In genomic region chrX:130280901-130281300, GRCh38 we compare ENCODE assay signal across 22 cellular contexts.
"Had no signal": no experiment of that assay in that cellular context is flagged by ENCODE, and none has a peak within 500 bp of the region (broad histone marks: within the 10 kb centered on the region; RNA-seq: fewer than 3 reads in every experiment).

No MANE protein-coding gene starts in this region.

- H3K9me3 ChIP-seq: gastroesophageal sphincter, heart right ventricle, left ventricle myocardium inferior, ovary, psoas muscle, suprapubic skin, vagina had no signal

- H3K27ac ChIP-seq: gastroesophageal sphincter, heart right ventricle, left ventricle myocardium inferior, ovary, psoas muscle, skin epidermis, suprapubic skin, vagina had no signal

- H3K36me3 ChIP-seq: gastroesophageal sphincter, heart right ventricle, left ventricle myocardium inferior, ovary, suprapubic skin, vagina had no signal

- ATAC-seq: esophagus mucosa, gastroesophageal sphincter, heart right ventricle, psoas muscle, right cardiac atrium had no signal

- H3K4me1 Mint-ChIP-seq: immature natural killer cell had no signal

- DNase-seq: activated CD4-positive, CD25-positive, alpha-beta regulatory T cell treated with anti-CD3 and anti-CD28 coated beads, Interleukin-2, amount 50 U/mL, for 72 hours; activated CD8-positive, alpha-beta memory T cell treated with anti-CD3 and anti-CD28 coated beads for 24 hours; activated CD8-positive, alpha-beta memory T cell treated with anti-CD3 and anti-CD28 coated beads, Interleukin-2, amount 50 U/mL, for 48 hours; activated gamma-delta T cell treated with Interleukin-2 at 50 U/mL for 16 hours; effector CD4-positive, alpha-beta T cell; heart right ventricle; immature natural killer cell; kidney glomerular epithelial cell; left ventricle myocardium inferior; mammary epithelial cell; ovary; psoas muscle; right cardiac atrium; trophoblast cell had no signal

- H3K27ac Mint-ChIP-seq: activated naive CD8-positive, alpha-beta T cell; immature natural killer cell; stimulated activated naive CD8-positive, alpha-beta T cell treated with anti-CD3 and anti-CD28 coated beads, Interleukin-15, Interleukin-2, amounts not matched to agents 100 ng/mL and 50 ng/mL, for 24 hours; T-helper 1 cell treated with Interleukin-12 subunit alpha and Interleukin-12 subunit beta and Interleukin-4 antibody, amounts not matched to agents 30 μg/mL and 1 μg/mL, for 36 hours had no signal

- H3K36me3 Mint-ChIP-seq: activated naive CD8-positive, alpha-beta T cell; immature natural killer cell had no signal

- H3K4me1 ChIP-seq: gastroesophageal sphincter, heart right ventricle, left ventricle myocardium inferior, psoas muscle, suprapubic skin, vagina had no signal

- H3K9me3 Mint-ChIP-seq: immature natural killer cell; stimulated activated naive CD8-positive, alpha-beta T cell treated with anti-CD3 and anti-CD28 coated beads, Interleukin-15, Interleukin-2, amounts not matched to agents 100 ng/mL and 50 ng/mL, for 24 hours; T-helper 1 cell treated with Interleukin-12 subunit alpha and Interleukin-12 subunit beta and Interleukin-4 antibody, amounts not matched to agents 30 μg/mL and 1 μg/mL, for 36 hours had no signal

- H3K27me3 Mint-ChIP-seq: activated naive CD8-positive, alpha-beta T cell; stimulated activated naive CD8-positive, alpha-beta T cell treated with anti-CD3 and anti-CD28 coated beads, Interleukin-15, Interleukin-2, amounts not matched to agents 100 ng/mL and 50 ng/mL, for 24 hours had no signal

- H3K4me3 ChIP-seq: gastroesophageal sphincter, heart right ventricle, left ventricle myocardium inferior, ovary, psoas muscle, skin epidermis, suprapubic skin, vagina had no signal

- H3K4me3 Mint-ChIP-seq: activated naive CD8-positive, alpha-beta T cell; immature natural killer cell; stimulated activated naive CD8-positive, alpha-beta T cell treated with anti-CD3 and anti-CD28 coated beads, Interleukin-15, Interleukin-2, amounts not matched to agents 100 ng/mL and 50 ng/mL, for 24 hours; T-helper 1 cell treated with Interleukin-12 subunit alpha and Interleukin-12 subunit beta and Interleukin-4 antibody, amounts not matched to agents 30 μg/mL and 1 μg/mL, for 36 hours had no signal

- H3K27me3 ChIP-seq: gastroesophageal sphincter, ovary, suprapubic skin, vagina had no signal
